In genomic region chr1:229507951-229508822, GRCh38 we compare ENCODE assay signal across 8 cellular contexts. TPM values are rescaled to one million over a fixed set of nuclear protein-coding genes. Genes with fewer than 3 reads are reported as not detected.
DNase-seq lines count a peak whose midpoint lies in the region; ATAC-seq lines count a peak whose summit lies in the region.

Gene NUP133, minus strand, starts transcription at chr1:229508341. Its CDS starts 92 bp downstream, at chr1:229508249.

- H3K4me1 ChIP-seq in BLaER1 = peaks cover 31% of the 10 kb centered on the region

- no peaks in the 10 kb centered on the region; the same call in 1 of the 2 replicates for H4K20me1 ChIP-seq in BLaER1

- H3K27me3 Mint-ChIP-seq in activated CD4-positive, alpha-beta T cell treated with anti-CD3 and anti-CD28 coated beads, Interleukin-2, amount 10 ng/mL, durations not matched to agents 7 days and 5 days = no peaks in the 10 kb centered on the region

- H3K27ac Mint-ChIP-seq in activated CD4-positive, alpha-beta T cell treated with anti-CD3 and anti-CD28 coated beads, Interleukin-2, amount 10 ng/mL, durations not matched to agents 7 days and 5 days = peak within 1 kb of the TSS; percentile 99

- H3K4me2 ChIP-seq in BLaER1 = peak within 1 kb of the TSS; percentile 89

- peak within 1 kb of the TSS; percentile 96 for H3K4me3 ChIP-seq in BLaER1

- H3K4me1 Mint-ChIP-seq in activated CD4-positive, alpha-beta T cell treated with anti-CD3 and anti-CD28 coated beads, Interleukin-2, amount 10 ng/mL, durations not matched to agents 7 days and 5 days = peaks cover 31% of the 10 kb centered on the region

- no peaks in the 10 kb centered on the region for H3K9me3 Mint-ChIP-seq in activated CD4-positive, alpha-beta T cell treated with anti-CD3 and anti-CD28 coated beads, Interleukin-2, amount 10 ng/mL, durations not matched to agents 7 days and 5 days

- H3K36me3 Mint-ChIP-seq in activated CD4-positive, alpha-beta T cell treated with anti-CD3 and anti-CD28 coated beads, Interleukin-2, amount 10 ng/mL, durations not matched to agents 7 days and 5 days (ENCODE audit: low read depth) = peaks cover 11% of the 10 kb centered on the region

- H3K27ac ChIP-seq in BLaER1 = peak within 1 kb of the TSS; percentile 90

- H3K36me3 ChIP-seq in BLaER1 = peaks cover 20% of the 10 kb centered on the region

- H3K27me3 ChIP-seq in BLaER1 = no peaks in the 10 kb centered on the region

- POLR2A ChIA-PET in activated CD4-positive, alpha-beta T cell treated with anti-CD3 and anti-CD28 coated beads, Interleukin-2, amount 10 ng/mL, durations not matched to agents 7 days and 5 days (lab: Charles Lee) = interaction anchor here (0.9 kb wide), 3 partner anchors 12 to 1395 kb away, joined by 3 read pairs; partner anchors contain the start of gene ABCB10

- CTCF ChIA-PET in activated CD4-positive, alpha-beta T cell treated with anti-CD3 and anti-CD28 coated beads, Interleukin-2, amount 10 ng/mL, durations not matched to agents 7 days and 5 days (lab: Charles Lee) = interaction anchor here (1.0 to 1.2 kb wide), 4 partner anchors 12 to 50 kb away, joined by 3 to 4 read pairs (median 4); partner anchors contain the start of gene ABCB10

- ATAC-seq in GM19328 (IDR thresholded peaks at IDR 0.05; ENCODE audit: unreplicated experiment) = peak; percentile 93
- ATAC-seq in HG03520 (IDR thresholded peaks at IDR 0.05; ENCODE audit: unreplicated experiment) = peak; percentile 89

- H3K9ac ChIP-seq in BLaER1 = peak within 1 kb of the TSS; percentile 92

- DNase-seq in NCI-H69 (lab: John Stamatoyannopoulos, UW) (peak; percentile 99), cortex of kidney (lab: John Stamatoyannopoulos, UW) (peak; percentile 42), left kidney (ENCODE audit: low read depth, low spot score) (peak; percentile 99)
- peak; percentile 98 for DNase-seq in activated CD4-positive, alpha-beta T cell treated with anti-CD3 and anti-CD28 coated beads, Interleukin-2, amount 10 ng/mL, durations not matched to agents 7 days and 5 days
- DNase-seq in stimulated activated CD4-positive, alpha-beta T cell treated with anti-CD3 and anti-CD28 coated beads, Interleukin-2, amount 100 ng/mL, for 24 hours = peak; percentile 99 to 100

- no peaks in the 10 kb centered on the region for H3K9me3 ChIP-seq in BLaER1

- H3K4me3 Mint-ChIP-seq in activated CD4-positive, alpha-beta T cell treated with anti-CD3 and anti-CD28 coated beads, Interleukin-2, amount 10 ng/mL, durations not matched to agents 7 days and 5 days = peak within 1 kb of the TSS; percentile 92

RNA-seq across cellular contexts. Expression of gene NUP133, which starts in this region (rescaled TPM):
- total RNA-seq in activated CD4-positive, alpha-beta T cell treated with anti-CD3 and anti-CD28 coated beads, Interleukin-2, amount 10 ng/mL, durations not matched to agents 7 days and 5 days = 10 to 100 TPM; 45.2 to 46.0 TPM

Comparison
In these comparisons a context has a peak if more than half of its experiments do, and no peak if none do; other contexts are left out.
1. Peak in every context shown above with its lines: DNase-seq, ATAC-seq, H3K4me3 ChIP-seq and H3K27ac ChIP-seq.
2. DNase-seq: peak in every context shown above with its lines; median percentile 100 in stimulated activated CD4-positive, alpha-beta T cell treated with anti-CD3 and anti-CD28 coated beads, Interleukin-2, amount 100 ng/mL, for 24 hours; 99 in NCI-H69; 99 in left kidney; 98 in activated CD4-positive, alpha-beta T cell treated with anti-CD3 and anti-CD28 coated beads, Interleukin-2, amount 10 ng/mL, durations not matched to agents 7 days and 5 days; 42 in cortex of kidney.